ENCODE assay signal across 8 cellular contexts in the genomic region with DNA sequence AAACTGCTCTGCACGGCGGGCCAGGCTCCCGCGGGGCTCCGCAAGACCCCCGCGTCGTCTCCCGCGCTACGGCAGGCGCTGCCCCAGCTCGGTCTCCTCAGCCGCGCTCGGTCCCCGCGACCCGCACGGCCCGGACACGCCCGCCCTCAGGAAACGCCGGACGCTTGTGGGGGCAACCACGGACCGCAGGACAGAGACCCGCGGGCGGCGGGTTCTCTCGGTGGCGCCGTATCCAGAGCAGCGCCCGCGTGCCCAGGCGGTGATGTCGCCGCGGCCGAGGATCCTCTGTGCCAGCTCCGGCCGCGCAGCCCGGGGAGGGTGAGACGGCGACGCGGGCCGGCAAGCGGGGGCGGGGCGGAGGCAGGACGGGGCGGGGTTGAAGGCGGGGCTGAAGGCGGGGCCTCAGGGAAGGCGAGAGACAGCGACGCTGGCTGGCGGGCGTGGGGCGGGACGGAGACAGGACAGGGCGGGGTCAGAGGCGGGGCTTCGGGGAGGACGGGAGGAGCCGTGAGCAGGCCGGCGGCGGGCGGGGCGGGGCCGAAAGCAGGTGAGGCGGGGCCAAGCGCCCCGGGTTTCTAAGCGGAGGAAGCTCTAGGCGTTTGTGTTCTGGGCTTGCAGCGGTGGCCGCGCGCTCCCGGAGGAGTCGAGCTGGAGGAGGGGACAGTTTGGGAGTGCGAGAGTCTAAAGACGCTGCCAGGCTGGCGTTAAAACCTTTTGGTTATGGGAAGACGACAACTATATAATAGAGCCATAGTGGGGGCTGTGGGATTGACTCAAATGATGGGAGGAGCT. TPM values are rescaled to one million over a fixed set of nuclear protein-coding genes. Genes with fewer than 3 reads are reported as not detected.
DNase-seq lines count a peak whose midpoint lies in the region; ATAC-seq and TF ChIP-seq lines count a peak whose summit lies in the region.

Gene DSEL (minus strand): TSS at position 289 of the 792 bp plus-strand sequence. CDS start 2,112 bp downstream, outside the sequence.

- H3K4me3 Mint-ChIP-seq in CD8-positive, alpha-beta T cell, result peak within 1 kb of the TSS; percentile 98

- H3K9me3 ChIP-seq in CD8-positive, alpha-beta T cell (ENCODE audit: low read length), result no peaks in the 10 kb centered on the region
- H3K9me3 ChIP-seq in mononuclear cell (ENCODE audit: low read depth, low read length), result no peaks in the 10 kb centered on the region

- peak within 1 kb of the TSS; percentile 43 for H3K27ac ChIP-seq in CD8-positive, alpha-beta T cell (ENCODE audit: low read depth, low read length)
- peak within 1 kb of the TSS; percentile 64 for H3K27ac ChIP-seq in epithelial cell of prostate

- peaks cover 4% of the 10 kb centered on the region for H3K27me3 Mint-ChIP-seq in CD8-positive, alpha-beta T cell (ENCODE audit: low read depth)

- H3K4me3 ChIP-seq in CD8-positive, alpha-beta T cell (ENCODE audit: low read depth, low read length), result peak within 1 kb of the TSS; percentile 93
- H3K4me3 ChIP-seq in mononuclear cell (ENCODE audit: low read length), result peak within 1 kb of the TSS; percentile 41

- CTCF ChIA-PET in CD8-positive, alpha-beta T cell (lab: Charles Lee), result interaction anchor here (1.4 to 2.1 kb wide), 2 partner anchors 9 to 1143 kb away, joined by 4 to 7 read pairs; no protein-coding TSS in a partner anchor

- peaks cover 3% of the 10 kb centered on the region for H3K36me3 Mint-ChIP-seq in CD8-positive, alpha-beta T cell

- H3K27ac Mint-ChIP-seq in CD8-positive, alpha-beta T cell, result peak within 1 kb of the TSS; percentile 80

- peaks cover 12% of the 10 kb centered on the region for H3K4me1 ChIP-seq in CD8-positive, alpha-beta T cell (ENCODE audit: insufficient read depth, low read length)
- peaks cover 14% of the 10 kb centered on the region for H3K4me1 ChIP-seq in mononuclear cell (ENCODE audit: insufficient read depth, low read length)

- TF ChIP-seq CTCF in CD8-positive, alpha-beta T cell (IDR thresholded peaks at IDR 0.05), result no peak
- no peak for TF ChIP-seq CTCF in GM20000 (IDR thresholded peaks at IDR 0.05; ENCODE audit: extremely low read depth, missing control alignments)

- peak; percentile 98 for ATAC-seq in CD8-positive, alpha-beta T cell

- H3K4me1 Mint-ChIP-seq in CD8-positive, alpha-beta T cell (ENCODE audit: low read depth), result peaks cover 24% of the 10 kb centered on the region

- DNase-seq in CD8-positive, alpha-beta T cell, result peak; percentile 94 to 100 (median 98)
- DNase-seq in GM20000 (ENCODE audit: low spot score), result peak; percentile 99
- peak; percentile 74 for DNase-seq in HS-27A (ENCODE audit: low read depth)
- peak; percentile 84 for DNase-seq in NOMO-1 treated with DMSO at 0.1 percent for 48 hours (lab: John Stamatoyannopoulos, UW; ENCODE audit: unreplicated experiment)
- DNase-seq in activated T-cell treated with anti-CD3 and anti-CD28 coated beads for 48 hours (ENCODE audit: low read depth), result peak; percentile 96
- peak; percentile 59 for DNase-seq in epithelial cell of prostate (ENCODE audit: low read depth, low spot score)
- DNase-seq in stimulated activated CD8-positive, alpha-beta memory T cell treated with anti-CD3 and anti-CD28 coated beads, Interleukin-15, amount 100 ng/mL, for 48 hours (ENCODE audit: low read depth in 2 of 2), result peak; percentile 92 to 93

- H3K36me3 ChIP-seq in CD8-positive, alpha-beta T cell (ENCODE audit: insufficient read depth, low read length), result no peaks in the 10 kb centered on the region

- intact Hi-C loops in CD8-positive, alpha-beta T cell (cut with DNase I, micrococcal nuclease), result loop anchor here (1.0 to 5.0 kb wide), 6 partner anchors 272 to 1198 kb away; partner anchors contain the start of gene TMX3 (in 1 of the 2)

- H3K9me3 Mint-ChIP-seq in CD8-positive, alpha-beta T cell, result no peaks in the 10 kb centered on the region

- no peaks in the 10 kb centered on the region for H3K27me3 ChIP-seq in CD8-positive, alpha-beta T cell (ENCODE audit: insufficient read depth, low read length)
- peaks cover 20% of the 10 kb centered on the region for H3K27me3 ChIP-seq in mononuclear cell (ENCODE audit: insufficient read depth, low read length)

- POLR2A ChIA-PET in CD8-positive, alpha-beta T cell (lab: Charles Lee), result interaction anchor here (0.9 kb wide), 1 partner anchor 16 kb away, joined by 3 read pairs; no protein-coding TSS in a partner anchor

RNA-seq across cellular contexts. Expression of gene DSEL, which starts in this region (rescaled TPM):
- under 1 TPM; 0.53 to 0.65 TPM for total RNA-seq in CD8-positive, alpha-beta T cell
- total RNA-seq in mononuclear cell, result 1.5 TPM

Comparison
In these comparisons a context has a peak if more than half of its experiments do, and no peak if none do; other contexts are left out.
1. Peak in every context shown above with its lines: DNase-seq, ATAC-seq, H3K4me3 ChIP-seq and H3K27ac ChIP-seq.
2. Peak in DNase-seq, ATAC-seq, H3K4me3 ChIP-seq and H3K27ac ChIP-seq in CD8-positive, alpha-beta T cell; RNA of the gene not detected or under 1 TPM.